Comparison of ENCODE assay signal across 1 cellular context in genomic region chr16:31179153-31179746, GRCh38.
TF ChIP-seq lines count a peak whose summit lies in the region.

No MANE protein-coding gene starts in this region.

TF ChIP-seq in HEK293, 187 proteins besides CTCF, POLR2A, EP300 and RAD21 (continued from another document):
- TF ChIP-seq PRDM2 (tag by site-specific recombination; IDR thresholded peaks at IDR 0.05; ENCODE audit: borderline replicate concordance) = no peak
- 0 out of 2 replicates have a peak, but pooled peaks have one; percentile 30 for TF ChIP-seq PRDM1 (tag by site-specific recombination; IDR thresholded peaks at IDR 0.05)
- TF ChIP-seq ZNF121 (tag by site-specific recombination; IDR thresholded peaks at IDR 0.05) = peak; percentile 17; the same call in 1 of the 2 replicates
- peak; percentile 66 for TF ChIP-seq ZNF335 (tag by site-specific recombination; conservative IDR thresholded peaks at IDR 0.05)
- 0 out of 2 replicates have a peak, but pooled peaks have one; percentile 28 for TF ChIP-seq ZNF600 (tag by site-specific recombination; IDR thresholded peaks at IDR 0.05)
- TF ChIP-seq ZBTB10 (tag by site-specific recombination; IDR thresholded peaks at IDR 0.05) = 0 out of 2 replicates have a peak, but pooled peaks have one; percentile 42
- TF ChIP-seq SALL2 (tag by site-specific recombination; IDR thresholded peaks at IDR 0.05; ENCODE audit: borderline replicate concordance) = no peak
- TF ChIP-seq, protein P1, sequence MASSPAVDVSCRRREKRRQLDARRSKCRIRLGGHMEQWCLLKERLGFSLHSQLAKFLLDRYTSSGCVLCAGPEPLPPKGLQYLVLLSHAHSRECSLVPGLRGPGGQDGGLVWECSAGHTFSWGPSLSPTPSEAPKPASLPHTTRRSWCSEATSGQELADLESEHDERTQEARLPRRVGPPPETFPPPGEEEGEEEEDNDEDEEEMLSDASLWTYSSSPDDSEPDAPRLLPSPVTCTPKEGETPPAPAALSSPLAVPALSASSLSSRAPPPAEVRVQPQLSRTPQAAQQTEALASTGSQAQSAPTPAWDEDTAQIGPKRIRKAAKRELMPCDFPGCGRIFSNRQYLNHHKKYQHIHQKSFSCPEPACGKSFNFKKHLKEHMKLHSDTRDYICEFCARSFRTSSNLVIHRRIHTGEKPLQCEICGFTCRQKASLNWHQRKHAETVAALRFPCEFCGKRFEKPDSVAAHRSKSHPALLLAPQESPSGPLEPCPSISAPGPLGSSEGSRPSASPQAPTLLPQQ (tag by site-specific recombination; IDR thresholded peaks at IDR 0.05) = peak; percentile 93; the same call in 1 of the 2 replicates
- peak; percentile 46; the same call in 1 of the 2 replicates for TF ChIP-seq ZSCAN5A (tag by site-specific recombination; IDR thresholded peaks at IDR 0.05)
- TF ChIP-seq ZBTB20 (tag by site-specific recombination; IDR thresholded peaks at IDR 0.05) = peak; percentile 97
